In genomic region chr19:44753932-44754742, GRCh38 we compare ENCODE assay signal across 8 cellular contexts. TPM values are rescaled to one million over a fixed set of nuclear protein-coding genes. Genes with fewer than 3 reads are reported as not detected.
DNase-seq lines count a peak whose midpoint lies in the region; ATAC-seq and TF ChIP-seq lines count a peak whose summit lies in the region.

No MANE protein-coding gene starts in this region.

- H3K4me1 Mint-ChIP-seq in activated T-helper 17 cell treated with anti-CD3 and anti-CD28 coated beads, Interleukin-2, amount 50 U/mL, for 72 hours: peaks cover 19% of the 10 kb centered on the region
- peaks cover 28% of the 10 kb centered on the region for H3K4me1 Mint-ChIP-seq in neural progenitor cell

- H3K27ac Mint-ChIP-seq in activated T-helper 17 cell treated with anti-CD3 and anti-CD28 coated beads, Interleukin-2, amount 50 U/mL, for 72 hours: peak overlapping the region; percentile 94
- no peak overlapping the region for H3K27ac Mint-ChIP-seq in neural progenitor cell

- H3F3A ChIP-seq in PC-3 (ENCODE audit: low read length, unreplicated experiment) (peaks cover 6% of the 10 kb centered on the region), neural progenitor cell (ENCODE audit: low read depth) (peaks cover 20% of the 10 kb centered on the region)

- no peaks in the 10 kb centered on the region for H3K9me3 Mint-ChIP-seq in activated T-helper 17 cell treated with anti-CD3 and anti-CD28 coated beads, Interleukin-2, amount 50 U/mL, for 72 hours
- H3K9me3 Mint-ChIP-seq in neural progenitor cell: no peaks in the 10 kb centered on the region

- TF ChIP-seq POLR2A in testis (IDR thresholded peaks at IDR 0.05): no peak

- H3K4me3 ChIP-seq in PC-3 (ENCODE audit: low read length) (peak overlapping the region; percentile 64), neural progenitor cell (peak overlapping the region; percentile 40), testis (peak overlapping the region; percentile 21 to 51)

- no peak for TF ChIP-seq CTCF in PC-3 (conservative IDR thresholded peaks at IDR 0.05; ENCODE audit: low read depth, low read length)
- no peak for TF ChIP-seq CTCF in neural progenitor cell (IDR thresholded peaks at IDR 0.05)
- no peak for TF ChIP-seq CTCF in testis (IDR thresholded peaks at IDR 0.05)

- DNase-seq in DMS153 treated with DMSO at 0.1 percent for 48 hours (lab: John Stamatoyannopoulos, UW; ENCODE audit: unreplicated experiment) (peak; percentile 62), PC-3 (peak; percentile 74), fibroblast of the conjunctiva (ENCODE audit: low read depth) (peak; percentile 68), neural progenitor cell (ENCODE audit: low spot score) (peak; percentile 68), testis (peak; percentile 92), NCI-H1436 (lab: John Stamatoyannopoulos, UW) (no peak)

- intact Hi-C loops in PC-3 (cut with micrococcal nuclease) (no loop called here), testis (cut with DNase I; ENCODE audit: low total_unique reads) (no loop called here)

- H3K27me3 Mint-ChIP-seq in activated T-helper 17 cell treated with anti-CD3 and anti-CD28 coated beads, Interleukin-2, amount 50 U/mL, for 72 hours: no peaks in the 10 kb centered on the region
- H3K27me3 Mint-ChIP-seq in neural progenitor cell (ENCODE audit: insufficient read depth, low read depth): peaks cover 63% of the 10 kb centered on the region

- H3K79me2 ChIP-seq in PC-3 (ENCODE audit: low read length): peaks cover 34% of the 10 kb centered on the region
- H3K79me2 ChIP-seq in neural progenitor cell (ENCODE audit: low read depth): no peaks in the 10 kb centered on the region

- H3K9me3 ChIP-seq in PC-3 (ENCODE audit: low read length): no peaks in the 10 kb centered on the region
- no peaks in the 10 kb centered on the region for H3K9me3 ChIP-seq in neural progenitor cell (ENCODE audit: low read depth)
- no peaks in the 10 kb centered on the region for H3K9me3 ChIP-seq in testis

- peak overlapping the region; percentile 99 for H3K4me3 Mint-ChIP-seq in activated T-helper 17 cell treated with anti-CD3 and anti-CD28 coated beads, Interleukin-2, amount 50 U/mL, for 72 hours
- H3K4me3 Mint-ChIP-seq in neural progenitor cell: peak overlapping the region; percentile 78

- H3K36me3 ChIP-seq in PC-3 (ENCODE audit: low read depth, low read length) (peaks cover 7% of the 10 kb centered on the region; the same call in 1 of the 2 replicates), neural progenitor cell (no peaks in the 10 kb centered on the region), testis (ENCODE audit: low read depth, missing control alignments) (no peaks in the 10 kb centered on the region)

- peak overlapping the region; percentile 94 for H3K9ac ChIP-seq in PC-3 (ENCODE audit: low read length)
- H3K9ac ChIP-seq in neural progenitor cell: no peak overlapping the region

- H3K27me3 ChIP-seq in PC-3 (ENCODE audit: low read length): no peaks in the 10 kb centered on the region
- peaks cover 100% of the 10 kb centered on the region for H3K27me3 ChIP-seq in neural progenitor cell
- H3K27me3 ChIP-seq in testis: no peaks in the 10 kb centered on the region

- CTCF ChIA-PET in PC-3 (lab: Charles Lee): interaction anchor here (0.6 to 1.2 kb wide), 3 partner anchors 17 to 65 kb away, joined by 3 to 8 read pairs (median 3); no protein-coding TSS in a partner anchor

- H2AFZ ChIP-seq in PC-3 (ENCODE audit: low read length) (no peak overlapping the region; the same call in 1 of the 2 replicates), neural progenitor cell (replicated peaks) (no peak overlapping the region)

- POLR2A ChIA-PET in PC-3 (lab: Charles Lee; ENCODE audit: unreplicated experiment): no interaction called here

- peaks cover 9% of the 10 kb centered on the region for H4K20me1 ChIP-seq in PC-3 (ENCODE audit: low read length)
- peaks cover 37% of the 10 kb centered on the region for H4K20me1 ChIP-seq in neural progenitor cell (ENCODE audit: low read depth)

- H3K4me1 ChIP-seq in PC-3 (ENCODE audit: insufficient read depth, low read length): peaks cover 47% of the 10 kb centered on the region
- peaks cover 21% of the 10 kb centered on the region for H3K4me1 ChIP-seq in neural progenitor cell
- H3K4me1 ChIP-seq in testis: peaks cover 59% of the 10 kb centered on the region

- peak; percentile 31 for ATAC-seq in HG02571 (IDR thresholded peaks at IDR 0.05; ENCODE audit: unreplicated experiment)
- peak; percentile 54 for ATAC-seq in PC-3
- ATAC-seq in activated T-helper 17 cell treated with anti-CD3 and anti-CD28 coated beads, Interleukin-2, amount 50 U/mL, for 72 hours (replicated peaks): peak; percentile 67

- H3K4me2 ChIP-seq in PC-3 (ENCODE audit: low read length) (peak overlapping the region; percentile 95), neural progenitor cell (peak overlapping the region; percentile 73)

- no peaks in the 10 kb centered on the region for H3K9me2 ChIP-seq in PC-3 (replicated peaks; ENCODE audit: low read length)

- H3K27ac ChIP-seq in PC-3 (ENCODE audit: low read length) (peak overlapping the region; percentile 98), neural progenitor cell (no peak overlapping the region), testis (peak overlapping the region; percentile 83 to 86)

- BruUV-seq in PC-3 (replicated peaks; lab: Mats Ljungman, UMichigan): no TSS peak

- H3K36me3 Mint-ChIP-seq in activated T-helper 17 cell treated with anti-CD3 and anti-CD28 coated beads, Interleukin-2, amount 50 U/mL, for 72 hours (ENCODE audit: low read depth): peaks cover 98% of the 10 kb centered on the region
- no peaks in the 10 kb centered on the region for H3K36me3 Mint-ChIP-seq in neural progenitor cell

- WGBS in testis, 2 donors: 0 to 13% methylated on average over 7 to 33 of the region's 33 CpGs

RNA-seq across cellular contexts. Expression of gene BCL3, which starts 5.6 kb away (rescaled TPM):
- 22.9 and 25.5 TPM in 2 replicates for total RNA-seq in PC-3 (2014; rRNA removed)
- 10 to 100 TPM; 79.0 to 86.3 TPM for total RNA-seq in activated T-helper 17 cell treated with anti-CD3 and anti-CD28 coated beads, Interleukin-2, amount 50 U/mL, for 72 hours
- not detected in 2 replicates for total RNA-seq in neural progenitor cell (ENCODE audit: low replicate concordance)
- total RNA-seq in testis: 10 to 100 TPM; 31.7 to 38.1 TPM
- 15.5 TPM for polyA plus RNA-seq in testis (ENCODE audit: insufficient read depth, low read depth, low replicate concordance)

RNA-seq across cellular contexts. Expression of gene CBLC, which starts 23.6 kb away (rescaled TPM):
- total RNA-seq in PC-3 (2014; rRNA removed): 25.4 and 26.4 TPM in 2 replicates
- total RNA-seq in activated T-helper 17 cell treated with anti-CD3 and anti-CD28 coated beads, Interleukin-2, amount 50 U/mL, for 72 hours: not detected
- 1.4 and 1.5 TPM in 2 replicates for total RNA-seq in neural progenitor cell (ENCODE audit: low replicate concordance)
- total RNA-seq in testis: 1 to 10 TPM; 4.9 to 6.9 TPM
- polyA plus RNA-seq in testis (ENCODE audit: insufficient read depth, low read depth, low replicate concordance): 1.9 TPM

RNA-seq across cellular contexts. Expression of gene BCAM, which starts 54.8 kb away (rescaled TPM):
- total RNA-seq in PC-3 (2014; rRNA removed): 12.9 and 18.7 TPM in 2 replicates
- not detected for total RNA-seq in activated T-helper 17 cell treated with anti-CD3 and anti-CD28 coated beads, Interleukin-2, amount 50 U/mL, for 72 hours
- total RNA-seq in neural progenitor cell (ENCODE audit: low replicate concordance): 7.1 and 16.9 TPM in 2 replicates
- 100 to 1,000 TPM in 1 of 2 donors, 10 to 100 TPM in 1; 67.8 to 128 TPM for total RNA-seq in testis
- 113 TPM for polyA plus RNA-seq in testis (ENCODE audit: insufficient read depth, low read depth, low replicate concordance)

RNA-seq across cellular contexts. Expression of gene CEACAM16, which starts 55.2 kb away (rescaled TPM):
- not detected in 2 replicates for total RNA-seq in PC-3 (2014; rRNA removed)
- not detected for total RNA-seq in activated T-helper 17 cell treated with anti-CD3 and anti-CD28 coated beads, Interleukin-2, amount 50 U/mL, for 72 hours
- total RNA-seq in neural progenitor cell (ENCODE audit: low replicate concordance): not detected in 2 replicates
- under 1 TPM in 1 of 2 donors, not detected in 1; 0.50 TPM for total RNA-seq in testis
- polyA plus RNA-seq in testis (ENCODE audit: insufficient read depth, low read depth, low replicate concordance): not detected

Comparison
In these comparisons a context has a peak if more than half of its experiments do, and no peak if none do; other contexts are left out.
1. RNA of gene BCL3, which starts 5.6 kb away (total RNA-seq): 79.0 to 86.3 TPM in activated T-helper 17 cell treated with anti-CD3 and anti-CD28 coated beads, Interleukin-2, amount 50 U/mL, for 72 hours, 31.7 to 38.1 TPM in testis and 22.9 to 25.5 TPM in PC-3; not detected in neural progenitor cell; every median in the first group is over 10 times any median in the second.
2. Peak in every context shown above with its lines, with median percentiles within 50 percentile points of each other: ATAC-seq and H3K4me3 ChIP-seq.